ENCODE assay signal across 27 cellular contexts in genomic region chr7:64633401-64633800, GRCh38.
"Had no signal": no experiment of that assay in that cellular context is flagged by ENCODE, and none has a peak within 500 bp of the region (broad histone marks: within the 10 kb centered on the region; RNA-seq: fewer than 3 reads in every experiment).

No MANE protein-coding gene starts in this region.

- H3K36me3 ChIP-seq: stomach, suprapubic skin, thoracic aorta, thyroid gland, tibial artery, tibial nerve, transverse colon, upper lobe of left lung, upper lobe of right lung, uterus, vagina had no signal

- H3K9me3 ChIP-seq: stomach, suprapubic skin, testis, thoracic aorta, thyroid gland, tibial artery, tibial nerve, transverse colon, upper lobe of left lung, upper lobe of right lung, uterus, vagina had no signal

- FAIRE-seq: urothelium cell line had no signal

- H3K4me1 ChIP-seq: stomach, testis, thyroid gland, tibial artery, tibial nerve, transverse colon, upper lobe of left lung, upper lobe of right lung, uterus, vagina had no signal

- ATAC-seq: stimulated activated effector memory CD8-positive, alpha-beta T cell treated with anti-CD3 and anti-CD28 coated beads, Interleukin-12 subunit alpha, Interleukin-12 subunit beta, amount 100 ng/mL, for 72 hours; stimulated activated memory B cell treated with anti-CD40 and anti-IgM and Interleukin-4, amounts not matched to agents 10 μg/mL and 1 μg/mL and 100 μg/mL, for 72 hours; stimulated activated naive B cell treated with anti-CD40 and anti-IgM and Interleukin-4, amounts not matched to agents 10 μg/mL and 1 μg/mL and 100 μg/mL, for 72 hours; stimulated activated naive CD8-positive, alpha-beta T cell treated with anti-CD3 and anti-CD28 coated beads, Interleukin-15, amount 100 ng/mL, for 72 hours; stimulated activated naive CD8-positive, alpha-beta T cell treated with anti-CD3 and anti-CD28 coated beads, Interleukin-15, Interleukin-2, amounts not matched to agents 100 U/mL and 50 U/mL, for 24 hours; upper lobe of right lung had no signal

- H3K27me3 ChIP-seq: stomach, suprapubic skin, testis, thyroid gland, tibial artery, tibial nerve, transverse colon, upper lobe of left lung, upper lobe of right lung, uterus, vagina had no signal

- H3K27ac ChIP-seq: stomach, testis, thoracic aorta, thyroid gland, tibial artery, tibial nerve, transverse colon, upper lobe of left lung, upper lobe of right lung, uterus, vagina had no signal

- DNase-seq: stimulated activated CD4-positive, alpha-beta T cell treated with anti-CD3 and anti-CD28 coated beads, Interleukin-2, amount 100 ng/mL, for 48 hours; stimulated activated CD4-positive, alpha-beta T cell treated with anti-CD3 and anti-CD28 coated beads, Interleukin-4, amount 100 ng/mL, for 1 hour; stimulated activated CD4-positive, alpha-beta T cell treated with anti-CD3 and anti-CD28 coated beads, Interleukin-4, amount 100 ng/mL, for 24 hours; stimulated activated CD4-positive, alpha-beta T cell treated with anti-CD3 and anti-CD28 coated beads, Interleukin-4, amount 100 ng/mL, for 4 hours; stimulated activated CD8-positive, alpha-beta memory T cell treated with anti-CD3 and anti-CD28 coated beads, Interleukin-4, amount 100 ng/mL, for 48 hours; stimulated activated naive B cell treated with anti-CD40 and anti-IgM and Interleukin-4, amounts not matched to agents 10 μg/mL and 1 μg/mL and 100 μg/mL, for 72 hours; stimulated activated naive CD4-positive, alpha-beta T cell; stimulated activated naive CD4-positive, alpha-beta T cell treated with Interleukin-2 at 50 U/mL for 16 hours; stimulated activated naive CD8-positive, alpha-beta T cell treated with anti-CD3 and anti-CD28 coated beads, Interleukin-15, amount 100 ng/mL, for 72 hours; stimulated activated naive CD8-positive, alpha-beta T cell treated with anti-CD3 and anti-CD28 coated beads, Interleukin-15, Interleukin-2, amounts not matched to agents 100 U/mL and 50 U/mL, for 24 hours; stomach; substantia nigra; testis; thyroid gland; tibial artery; transverse colon; trophoblast cell; upper lobe of left lung; upper lobe of right lung; uterus had no signal

- H3K4me3 ChIP-seq: stomach, suprapubic skin, testis, thoracic aorta, thyroid gland, tibial artery, tibial nerve, transverse colon, upper lobe of left lung, upper lobe of right lung, uterus, vagina had no signal
